In genomic region chr9:70133253-70134208, GRCh38 we compare ENCODE assay signal across 20 cellular contexts.
A peak's percentile ranks its signal among the peaks of the same experiment; 100 is the strongest.
DNase-seq lines count a peak whose midpoint lies in the region; ATAC-seq and TF ChIP-seq lines count a peak whose summit lies in the region.
"Had no signal": no experiment of that assay in that cellular context is flagged by ENCODE, and none has a peak within 500 bp of the region (broad histone marks: within the 10 kb centered on the region; RNA-seq: fewer than 3 reads in every experiment).

No MANE protein-coding gene starts in this region.

- H2BK120ac ChIP-seq in IMR-90 (ENCODE audit: low read depth, low read length): no peak overlapping the region

- H3K9ac ChIP-seq in IMR-90 (ENCODE audit: low read depth, low read length): no peak overlapping the region
- H3K9ac ChIP-seq: KMS-11 had no signal

- H2AFZ ChIP-seq in IMR-90 (replicated peaks; ENCODE audit: low read length, poor library complexity): no peak overlapping the region
- H2AFZ ChIP-seq: hepatocyte had no signal

- no peak overlapping the region for H2AK9ac ChIP-seq in IMR-90 (replicated peaks; ENCODE audit: low read depth, low read length, poor library complexity)

- H2BK20ac ChIP-seq in IMR-90 (ENCODE audit: low read depth, low read length): no peak overlapping the region

- no peak overlapping the region for H2BK5ac ChIP-seq in IMR-90 (ENCODE audit: low read depth, low read length, poor library complexity, severe bottlenecking)

- H3K4me1 ChIP-seq in IMR-90 (ENCODE audit: control insufficient read depth, insufficient read depth, low read length): peaks cover 6% of the 10 kb centered on the region
- peaks cover 5 to 64% (median 8%) of the 10 kb centered on the region in 3 donors for H3K4me1 ChIP-seq in gastroesophageal sphincter
- H3K4me1 ChIP-seq: BE2C, esophagus squamous epithelium, testis had no signal

- no peaks in the 10 kb centered on the region for H4K20me1 ChIP-seq in IMR-90 (ENCODE audit: insufficient read depth, low read length)

- H3K9me3 Mint-ChIP-seq in stimulated activated effector memory CD8-positive, alpha-beta T cell treated with anti-CD3 and anti-CD28 coated beads, Interleukin-12 subunit alpha, Interleukin-12 subunit beta, amount 100 ng/mL, for 72 hours: no peaks in the 10 kb centered on the region
- H3K9me3 Mint-ChIP-seq: activated naive CD8-positive, alpha-beta T cell treated with anti-CD3 and anti-CD28 coated beads, Interleukin-2, amount 10 ng/mL, durations not matched to agents 7 days and 5 days; T-cell had no signal

- BruUV-seq in IMR-90 (replicated peaks; lab: Mats Ljungman, UMichigan): no TSS peak

- no peak overlapping the region for H3K4me3 ChIP-seq in IMR-90 (ENCODE audit: insufficient read depth, low read depth, low read length)
- no peak overlapping the region for H3K4me3 ChIP-seq in gastroesophageal sphincter
- H3K4me3 ChIP-seq: cardiac muscle cell, esophagus squamous epithelium, GM12878, hepatocyte, testis had no signal

- no peak overlapping the region for H2BK15ac ChIP-seq in IMR-90 (ENCODE audit: low read depth, low read length)

- H3K9me1 ChIP-seq in IMR-90 (ENCODE audit: insufficient read depth, low read length): no peaks in the 10 kb centered on the region; the same call in 1 of the 2 replicates

- H3K4me3 Mint-ChIP-seq in stimulated activated effector memory CD8-positive, alpha-beta T cell treated with anti-CD3 and anti-CD28 coated beads, Interleukin-12 subunit alpha, Interleukin-12 subunit beta, amount 100 ng/mL, for 72 hours: no peak overlapping the region
- H3K4me3 Mint-ChIP-seq: activated naive CD8-positive, alpha-beta T cell treated with anti-CD3 and anti-CD28 coated beads, Interleukin-2, amount 10 ng/mL, durations not matched to agents 7 days and 5 days; T-cell had no signal

- H3K4ac ChIP-seq in IMR-90 (ENCODE audit: low read depth, low read length): no peak overlapping the region

- no peaks in the 10 kb centered on the region for H3K36me3 Mint-ChIP-seq in stimulated activated effector memory CD8-positive, alpha-beta T cell treated with anti-CD3 and anti-CD28 coated beads, Interleukin-12 subunit alpha, Interleukin-12 subunit beta, amount 100 ng/mL, for 72 hours
- H3K36me3 Mint-ChIP-seq: activated naive CD8-positive, alpha-beta T cell treated with anti-CD3 and anti-CD28 coated beads, Interleukin-2, amount 10 ng/mL, durations not matched to agents 7 days and 5 days; T-cell had no signal

- peak overlapping the region; percentile 19; the same call in 1 of the 2 replicates for H3K14ac ChIP-seq in IMR-90 (replicated peaks; ENCODE audit: low read depth, low read length)

- dilution Hi-C loops in IMR-90 (cut with HindIII; ENCODE audit: low sequenced_read_pairs, unreplicated experiment): no loop called here

- H3K79me1 ChIP-seq in IMR-90 (ENCODE audit: low read depth in 1 of 2, low read length in 2 of 2): no peaks in the 10 kb centered on the region

- TF ChIP-seq RAD21 in IMR-90 (IDR thresholded peaks at IDR 0.05; ENCODE audit: low read length): no peak

- TF ChIP-seq POLR2A in IMR-90 (IDR thresholded peaks at IDR 0.05; ENCODE audit: low read depth, low read length) (no peak), gastroesophageal sphincter (IDR thresholded peaks at IDR 0.05) (no peak)

- WGBS in IMR-90 (ENCODE audit: extremely low coverage in 2 of 2, insufficient read length in 1 of 2), 2 experiments: 83% methylated on average over 2 of the region's 6 CpGs; no CpG with 5 or more reads in 1 of the 2 experiments
- WGBS in gastroesophageal sphincter (ENCODE audit: low coverage in 1 of 2), 2 donors: 58 to 68% methylated on average over 4 to 6 of the region's 6 CpGs

- H3K27me3 ChIP-seq in IMR-90 (ENCODE audit: control insufficient read depth, insufficient read depth, low read length): no peaks in the 10 kb centered on the region
- no peaks in the 10 kb centered on the region for H3K27me3 ChIP-seq in gastroesophageal sphincter
- H3K27me3 ChIP-seq: BE2C, cardiac muscle cell, esophagus squamous epithelium, hepatocyte, testis had no signal

- H3K4me1 Mint-ChIP-seq in stimulated activated effector memory CD8-positive, alpha-beta T cell treated with anti-CD3 and anti-CD28 coated beads, Interleukin-12 subunit alpha, Interleukin-12 subunit beta, amount 100 ng/mL, for 72 hours: no peaks in the 10 kb centered on the region
- H3K4me1 Mint-ChIP-seq: activated naive CD8-positive, alpha-beta T cell treated with anti-CD3 and anti-CD28 coated beads, Interleukin-2, amount 10 ng/mL, durations not matched to agents 7 days and 5 days; T-cell had no signal

- no peak overlapping the region for H4K8ac ChIP-seq in IMR-90 (ENCODE audit: low read depth in 2 of 2, low read length in 2 of 2)

- ATAC-seq in IMR-90 (ENCODE audit: low read depth): peak; percentile 22; the same call in 1 of the 2 replicates
- peak; percentile 85 for ATAC-seq in SK-N-SH treated with all-trans-retinoic acid at 6 μM for 48 hours
- ATAC-seq in gastroesophageal sphincter: peak; percentile 37
- ATAC-seq in stimulated activated effector memory CD8-positive, alpha-beta T cell treated with anti-CD3 and anti-CD28 coated beads, Interleukin-12 subunit alpha, Interleukin-12 subunit beta, amount 100 ng/mL, for 72 hours: peak; percentile 17
- no peak for ATAC-seq in GM19452 (IDR thresholded peaks at IDR 0.05; ENCODE audit: unreplicated experiment)
- ATAC-seq in HG03196 (IDR thresholded peaks at IDR 0.05; ENCODE audit: unreplicated experiment): no peak
- no peak for ATAC-seq in GM19463 (IDR thresholded peaks at IDR 0.05; ENCODE audit: unreplicated experiment)
- ATAC-seq: GM12878, T-cell had no signal

- H3K23ac ChIP-seq in IMR-90 (ENCODE audit: low read depth, low read length): no peak overlapping the region

- no peak for TF ChIP-seq CTCF in IMR-90 (conservative IDR thresholded peaks at IDR 0.05; ENCODE audit: low read depth, low read length)
- TF ChIP-seq CTCF in gastroesophageal sphincter (IDR thresholded peaks at IDR 0.05): no peak

- no peaks in the 10 kb centered on the region for H3K9me3 ChIP-seq in IMR-90 (ENCODE audit: control insufficient read depth, insufficient read depth, low read length)
- no peaks in the 10 kb centered on the region for H3K9me3 ChIP-seq in gastroesophageal sphincter
- H3K9me3 ChIP-seq: BE2C, esophagus squamous epithelium, testis had no signal

- H3K36me3 ChIP-seq in IMR-90 (ENCODE audit: control insufficient read depth, insufficient read depth, low read length) (no peaks in the 10 kb centered on the region), gastroesophageal sphincter (peaks cover 2 to 98% of the 10 kb centered on the region in 2 donors)
- H3K36me3 ChIP-seq: BE2C, cardiac muscle cell had no signal

- no peak overlapping the region for H2AK5ac ChIP-seq in IMR-90 (ENCODE audit: low read depth, low read length)

- DNase-seq in IMR-90: no peak
- no peak for DNase-seq in stimulated activated effector memory CD8-positive, alpha-beta T cell treated with anti-CD3 and anti-CD28 coated beads, Interleukin-12 subunit alpha, Interleukin-12 subunit beta, amount 100 ng/mL, for 72 hours (ENCODE audit: low spot score in 2 of 2)
- DNase-seq: activated CD4-positive, alpha-beta T cell treated with anti-CD3 and anti-CD28 coated beads, Interleukin-2, amount 50 U/mL, for 48 hours; activated naive CD8-positive, alpha-beta T cell treated with anti-CD3 and anti-CD28 coated beads, Interleukin-2, amount 10 ng/mL, durations not matched to agents 7 days and 5 days; activated T-cell treated with anti-CD3 and anti-CD28 coated beads, Interleukin-2, amount 50 U/mL, for 1 hour; BE2C; esophagus squamous epithelium; kidney; NCI-H1092 treated with DMSO at 0.1 percent for 48 hours; T-cell; testis had no signal

- H3K27ac ChIP-seq in IMR-90 (ENCODE audit: insufficient read depth, low read length) (no peak overlapping the region), gastroesophageal sphincter (peak overlapping the region; percentile 31 to 62 (median 56))
- H3K27ac ChIP-seq: cardiac muscle cell, hepatocyte, KMS-11 had no signal

- POLR2A ChIA-PET in IMR-90 (lab: Charles Lee; ENCODE audit: unreplicated experiment): no interaction called here

- no peak overlapping the region for H3K27ac Mint-ChIP-seq in stimulated activated effector memory CD8-positive, alpha-beta T cell treated with anti-CD3 and anti-CD28 coated beads, Interleukin-12 subunit alpha, Interleukin-12 subunit beta, amount 100 ng/mL, for 72 hours
- H3K27ac Mint-ChIP-seq: activated naive CD8-positive, alpha-beta T cell treated with anti-CD3 and anti-CD28 coated beads, Interleukin-2, amount 10 ng/mL, durations not matched to agents 7 days and 5 days; T-cell had no signal

- intact Hi-C loops in IMR-90 (cut with micrococcal nuclease): no loop called here

- TF ChIP-seq EP300 in gastroesophageal sphincter (IDR thresholded peaks at IDR 0.05): no peak

- H4K91ac ChIP-seq in IMR-90 (ENCODE audit: insufficient read depth, low read depth, low read length): no peak overlapping the region

- H3K56ac ChIP-seq in IMR-90 (ENCODE audit: extremely low read depth, insufficient read depth, low read length): no peak overlapping the region

- H3K18ac ChIP-seq in IMR-90 (ENCODE audit: low read depth, low read length): no peak overlapping the region

- no peak overlapping the region for H4K5ac ChIP-seq in IMR-90 (ENCODE audit: low read depth, low read length)

- H3K4me2 ChIP-seq in IMR-90 (ENCODE audit: low read depth, low read length): no peak overlapping the region
- H3K4me2 ChIP-seq: hepatocyte, KMS-11 had no signal

- CTCF ChIA-PET in IMR-90 (lab: Yijun Ruan, JAX): interaction anchor here (0.6 to 1.6 kb wide), 2 partner anchors 22 to 543 kb away, joined by 3 read pairs; no protein-coding TSS in a partner anchor

- in situ Hi-C loops in IMR-90 (cut with MboI; ENCODE audit: low sequenced_read_pairs): no loop called here

TF ChIP-seq in IMR-90, 13 proteins besides CTCF, POLR2A, EP300 and RAD21:
- TF ChIP-seq CEBPB (IDR thresholded peaks at IDR 0.05; ENCODE audit: low read depth, low read length) (peak; percentile 64), MXI1 (IDR thresholded peaks at IDR 0.05; ENCODE audit: borderline replicate concordance, low read depth, low read length) (no peak)

TF ChIP-seq in SK-N-SH treated with all-trans-retinoic acid at 6 μM for 48 hours, 23 proteins besides CTCF, POLR2A, EP300 and RAD21 (continues in another document):
- TF ChIP-seq CSRNP3 (CRISPR knock-in tag; IDR thresholded peaks at IDR 0.05) (peak; percentile 84), CSDC2 (CRISPR knock-in tag; IDR thresholded peaks at IDR 0.05) (peak; percentile 89; the same call in 1 of the 2 replicates), TCF4 (CRISPR knock-in tag; IDR thresholded peaks at IDR 0.05; ENCODE audit: borderline replicate concordance) (peak; percentile 94)

Comparison
In these comparisons a context has a peak if more than half of its experiments do, and no peak if none do; other contexts are left out.
1. ATAC-seq: peak in IMR-90 (single experiment), SK-N-SH treated with all-trans-retinoic acid at 6 μM for 48 hours (single experiment), gastroesophageal sphincter (single experiment) and stimulated activated effector memory CD8-positive, alpha-beta T cell treated with anti-CD3 and anti-CD28 coated beads, Interleukin-12 subunit alpha, Interleukin-12 subunit beta, amount 100 ng/mL, for 72 hours (single experiment); none in GM19452 (single experiment), HG03196 (single experiment) and GM19463 (single experiment).